In the genomic region with DNA sequence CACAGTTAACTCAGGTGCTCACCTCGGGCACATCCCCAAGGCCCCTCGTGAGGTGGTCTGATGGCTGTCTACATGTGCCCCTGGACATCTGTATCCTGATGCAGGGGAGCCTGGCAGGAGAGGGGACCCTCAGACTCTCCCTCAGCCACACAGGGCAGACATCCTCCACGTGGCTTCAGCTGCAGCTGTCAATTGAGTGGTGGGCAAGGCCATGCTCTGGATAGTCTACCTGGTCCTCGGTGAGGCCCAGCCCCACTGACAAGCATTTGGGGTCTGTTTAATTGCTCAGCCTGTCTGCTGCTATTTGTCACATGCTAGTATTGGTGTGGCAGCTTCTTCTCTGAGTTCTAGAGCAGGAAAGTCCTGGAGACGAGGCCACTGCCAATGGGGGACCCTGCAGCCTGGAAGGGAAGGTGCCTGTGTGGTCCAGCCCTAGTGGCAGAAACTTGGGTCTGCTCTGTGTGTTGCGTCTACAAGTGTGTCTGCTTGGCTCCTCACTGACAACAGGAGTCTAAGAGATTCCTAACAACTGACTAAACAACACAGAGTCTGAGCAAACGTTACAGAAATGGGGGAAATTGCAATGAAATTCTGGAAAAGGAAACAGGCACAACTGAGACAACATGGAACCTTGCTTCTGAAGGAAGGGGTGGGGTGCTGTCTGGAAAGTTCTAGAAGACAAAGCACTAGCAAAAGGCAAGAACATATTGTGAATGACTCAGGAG, we compare ENCODE assay signal across 2 cellular contexts.
TF ChIP-seq lines count a peak whose summit lies in the region.

No MANE protein-coding gene starts in this region.

TF ChIP-seq in SK-N-SH, 30 proteins besides CTCF, POLR2A, EP300 and RAD21 (continued from another document):
- TF ChIP-seq, protein P1, sequence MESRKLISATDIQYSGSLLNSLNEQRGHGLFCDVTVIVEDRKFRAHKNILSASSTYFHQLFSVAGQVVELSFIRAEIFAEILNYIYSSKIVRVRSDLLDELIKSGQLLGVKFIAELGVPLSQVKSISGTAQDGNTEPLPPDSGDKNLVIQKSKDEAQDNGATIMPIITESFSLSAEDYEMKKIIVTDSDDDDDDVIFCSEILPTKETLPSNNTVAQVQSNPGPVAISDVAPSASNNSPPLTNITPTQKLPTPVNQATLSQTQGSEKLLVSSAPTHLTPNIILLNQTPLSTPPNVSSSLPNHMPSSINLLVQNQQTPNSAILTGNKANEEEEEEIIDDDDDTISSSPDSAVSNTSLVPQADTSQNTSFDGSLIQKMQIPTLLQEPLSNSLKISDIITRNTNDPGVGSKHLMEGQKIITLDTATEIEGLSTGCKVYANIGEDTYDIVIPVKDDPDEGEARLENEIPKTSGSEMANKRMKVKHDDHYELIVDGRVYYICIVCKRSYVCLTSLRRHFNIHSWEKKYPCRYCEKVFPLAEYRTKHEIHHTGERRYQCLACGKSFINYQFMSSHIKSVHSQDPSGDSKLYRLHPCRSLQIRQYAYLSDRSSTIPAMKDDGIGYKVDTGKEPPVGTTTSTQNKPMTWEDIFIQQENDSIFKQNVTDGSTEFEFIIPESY (IDR thresholded peaks at IDR 0.05; ENCODE audit: borderline replicate concordance, low read depth) = no peak
- TF ChIP-seq NRF1 (IDR thresholded peaks at IDR 0.05; ENCODE audit: low read depth, low read length) (no peak), GABPA (IDR thresholded peaks at IDR 0.05; ENCODE audit: low read depth) (no peak), FOXM1 (IDR thresholded peaks at IDR 0.05; ENCODE audit: low read depth) (no peak), RCOR1 (IDR thresholded peaks at IDR 0.05; ENCODE audit: low read length) (no peak), POLR2AphosphoS5 (IDR thresholded peaks at IDR 0.05; ENCODE audit: low read depth, low read length) (no peak), SMC3 (IDR thresholded peaks at IDR 0.05; ENCODE audit: low read depth, low read length) (no peak), RFX5 (IDR thresholded peaks at IDR 0.05; ENCODE audit: low read length) (no peak), CHD2 (IDR thresholded peaks at IDR 0.05; ENCODE audit: low read length, partially characterized antibody) (no peak), MXI1 (IDR thresholded peaks at IDR 0.05; ENCODE audit: low read depth, low read length) (no peak), EZH2phosphoT487 (IDR thresholded peaks at IDR 0.05; ENCODE audit: borderline replicate concordance, low read depth) (no peak), NFIC (IDR thresholded peaks at IDR 0.05; ENCODE audit: borderline replicate concordance) (no peak), ELF1 (IDR thresholded peaks at IDR 0.05) (no peak), JUND (IDR thresholded peaks at IDR 0.05) (no peak)
- TF ChIP-seq, protein P2, sequence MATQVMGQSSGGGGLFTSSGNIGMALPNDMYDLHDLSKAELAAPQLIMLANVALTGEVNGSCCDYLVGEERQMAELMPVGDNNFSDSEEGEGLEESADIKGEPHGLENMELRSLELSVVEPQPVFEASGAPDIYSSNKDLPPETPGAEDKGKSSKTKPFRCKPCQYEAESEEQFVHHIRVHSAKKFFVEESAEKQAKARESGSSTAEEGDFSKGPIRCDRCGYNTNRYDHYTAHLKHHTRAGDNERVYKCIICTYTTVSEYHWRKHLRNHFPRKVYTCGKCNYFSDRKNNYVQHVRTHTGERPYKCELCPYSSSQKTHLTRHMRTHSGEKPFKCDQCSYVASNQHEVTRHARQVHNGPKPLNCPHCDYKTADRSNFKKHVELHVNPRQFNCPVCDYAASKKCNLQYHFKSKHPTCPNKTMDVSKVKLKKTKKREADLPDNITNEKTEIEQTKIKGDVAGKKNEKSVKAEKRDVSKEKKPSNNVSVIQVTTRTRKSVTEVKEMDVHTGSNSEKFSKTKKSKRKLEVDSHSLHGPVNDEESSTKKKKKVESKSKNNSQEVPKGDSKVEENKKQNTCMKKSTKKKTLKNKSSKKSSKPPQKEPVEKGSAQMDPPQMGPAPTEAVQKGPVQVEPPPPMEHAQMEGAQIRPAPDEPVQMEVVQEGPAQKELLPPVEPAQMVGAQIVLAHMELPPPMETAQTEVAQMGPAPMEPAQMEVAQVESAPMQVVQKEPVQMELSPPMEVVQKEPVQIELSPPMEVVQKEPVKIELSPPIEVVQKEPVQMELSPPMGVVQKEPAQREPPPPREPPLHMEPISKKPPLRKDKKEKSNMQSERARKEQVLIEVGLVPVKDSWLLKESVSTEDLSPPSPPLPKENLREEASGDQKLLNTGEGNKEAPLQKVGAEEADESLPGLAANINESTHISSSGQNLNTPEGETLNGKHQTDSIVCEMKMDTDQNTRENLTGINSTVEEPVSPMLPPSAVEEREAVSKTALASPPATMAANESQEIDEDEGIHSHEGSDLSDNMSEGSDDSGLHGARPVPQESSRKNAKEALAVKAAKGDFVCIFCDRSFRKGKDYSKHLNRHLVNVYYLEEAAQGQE (IDR thresholded peaks at IDR 0.05; ENCODE audit: low read depth, low read length) = no peak
- TF ChIP-seq, protein P3, sequence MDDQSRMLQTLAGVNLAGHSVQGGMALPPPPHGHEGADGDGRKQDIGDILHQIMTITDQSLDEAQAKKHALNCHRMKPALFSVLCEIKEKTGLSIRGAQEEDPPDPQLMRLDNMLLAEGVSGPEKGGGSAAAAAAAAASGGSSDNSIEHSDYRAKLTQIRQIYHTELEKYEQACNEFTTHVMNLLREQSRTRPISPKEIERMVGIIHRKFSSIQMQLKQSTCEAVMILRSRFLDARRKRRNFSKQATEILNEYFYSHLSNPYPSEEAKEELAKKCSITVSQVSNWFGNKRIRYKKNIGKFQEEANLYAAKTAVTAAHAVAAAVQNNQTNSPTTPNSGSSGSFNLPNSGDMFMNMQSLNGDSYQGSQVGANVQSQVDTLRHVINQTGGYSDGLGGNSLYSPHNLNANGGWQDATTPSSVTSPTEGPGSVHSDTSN (IDR thresholded peaks at IDR 0.05) = no peak
- TF ChIP-seq, protein P4, sequence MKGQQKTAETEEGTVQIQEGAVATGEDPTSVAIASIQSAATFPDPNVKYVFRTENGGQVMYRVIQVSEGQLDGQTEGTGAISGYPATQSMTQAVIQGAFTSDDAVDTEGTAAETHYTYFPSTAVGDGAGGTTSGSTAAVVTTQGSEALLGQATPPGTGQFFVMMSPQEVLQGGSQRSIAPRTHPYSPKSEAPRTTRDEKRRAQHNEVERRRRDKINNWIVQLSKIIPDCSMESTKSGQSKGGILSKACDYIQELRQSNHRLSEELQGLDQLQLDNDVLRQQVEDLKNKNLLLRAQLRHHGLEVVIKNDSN (IDR thresholded peaks at IDR 0.05; ENCODE audit: borderline replicate concordance, low read depth) = no peak

TF ChIP-seq in SK-N-SH treated with all-trans-retinoic acid at 6 μM for 48 hours, 23 proteins besides CTCF, POLR2A, EP300 and RAD21 (continued from another document):
- TF ChIP-seq, protein P5, sequence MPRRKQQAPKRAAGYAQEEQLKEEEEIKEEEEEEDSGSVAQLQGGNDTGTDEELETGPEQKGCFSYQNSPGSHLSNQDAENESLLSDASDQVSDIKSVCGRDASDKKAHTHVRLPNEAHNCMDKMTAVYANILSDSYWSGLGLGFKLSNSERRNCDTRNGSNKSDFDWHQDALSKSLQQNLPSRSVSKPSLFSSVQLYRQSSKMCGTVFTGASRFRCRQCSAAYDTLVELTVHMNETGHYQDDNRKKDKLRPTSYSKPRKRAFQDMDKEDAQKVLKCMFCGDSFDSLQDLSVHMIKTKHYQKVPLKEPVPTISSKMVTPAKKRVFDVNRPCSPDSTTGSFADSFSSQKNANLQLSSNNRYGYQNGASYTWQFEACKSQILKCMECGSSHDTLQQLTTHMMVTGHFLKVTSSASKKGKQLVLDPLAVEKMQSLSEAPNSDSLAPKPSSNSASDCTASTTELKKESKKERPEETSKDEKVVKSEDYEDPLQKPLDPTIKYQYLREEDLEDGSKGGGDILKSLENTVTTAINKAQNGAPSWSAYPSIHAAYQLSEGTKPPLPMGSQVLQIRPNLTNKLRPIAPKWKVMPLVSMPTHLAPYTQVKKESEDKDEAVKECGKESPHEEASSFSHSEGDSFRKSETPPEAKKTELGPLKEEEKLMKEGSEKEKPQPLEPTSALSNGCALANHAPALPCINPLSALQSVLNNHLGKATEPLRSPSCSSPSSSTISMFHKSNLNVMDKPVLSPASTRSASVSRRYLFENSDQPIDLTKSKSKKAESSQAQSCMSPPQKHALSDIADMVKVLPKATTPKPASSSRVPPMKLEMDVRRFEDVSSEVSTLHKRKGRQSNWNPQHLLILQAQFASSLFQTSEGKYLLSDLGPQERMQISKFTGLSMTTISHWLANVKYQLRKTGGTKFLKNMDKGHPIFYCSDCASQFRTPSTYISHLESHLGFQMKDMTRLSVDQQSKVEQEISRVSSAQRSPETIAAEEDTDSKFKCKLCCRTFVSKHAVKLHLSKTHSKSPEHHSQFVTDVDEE (CRISPR knock-in tag; IDR thresholded peaks at IDR 0.05) = no peak
- TF ChIP-seq, protein P6, sequence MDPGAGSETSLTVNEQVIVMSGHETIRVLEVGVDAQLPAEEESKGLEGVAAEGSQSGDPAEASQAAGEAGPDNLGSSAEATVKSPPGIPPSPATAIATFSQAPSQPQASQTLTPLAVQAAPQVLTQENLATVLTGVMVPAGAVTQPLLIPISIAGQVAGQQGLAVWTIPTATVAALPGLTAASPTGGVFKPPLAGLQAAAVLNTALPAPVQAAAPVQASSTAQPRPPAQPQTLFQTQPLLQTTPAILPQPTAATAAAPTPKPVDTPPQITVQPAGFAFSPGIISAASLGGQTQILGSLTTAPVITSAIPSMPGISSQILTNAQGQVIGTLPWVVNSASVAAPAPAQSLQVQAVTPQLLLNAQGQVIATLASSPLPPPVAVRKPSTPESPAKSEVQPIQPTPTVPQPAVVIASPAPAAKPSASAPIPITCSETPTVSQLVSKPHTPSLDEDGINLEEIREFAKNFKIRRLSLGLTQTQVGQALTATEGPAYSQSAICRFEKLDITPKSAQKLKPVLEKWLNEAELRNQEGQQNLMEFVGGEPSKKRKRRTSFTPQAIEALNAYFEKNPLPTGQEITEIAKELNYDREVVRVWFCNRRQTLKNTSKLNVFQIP (CRISPR knock-in tag; IDR thresholded peaks at IDR 0.05; ENCODE audit: borderline replicate concordance, low read depth) = no peak
- TF ChIP-seq ZNF70 (CRISPR knock-in tag; IDR thresholded peaks at IDR 0.05) (no peak), BACH2 (CRISPR knock-in tag; IDR thresholded peaks at IDR 0.05; ENCODE audit: borderline replicate concordance) (no peak), OSR1 (CRISPR knock-in tag; IDR thresholded peaks at IDR 0.05) (no peak), ZFP30 (CRISPR knock-in tag; IDR thresholded peaks at IDR 0.05) (no peak), ZNF8 (CRISPR knock-in tag; IDR thresholded peaks at IDR 0.05) (no peak), TCF4 (CRISPR knock-in tag; IDR thresholded peaks at IDR 0.05; ENCODE audit: borderline replicate concordance) (no peak), ZNF565 (CRISPR knock-in tag; conservative IDR thresholded peaks at IDR 0.05; ENCODE audit: low read depth) (no peak), ARNTL (CRISPR knock-in tag; IDR thresholded peaks at IDR 0.05; ENCODE audit: borderline replicate concordance, low read depth) (no peak), GLIS3 (CRISPR knock-in tag; IDR thresholded peaks at IDR 0.05) (no peak), ESRRG (CRISPR knock-in tag; IDR thresholded peaks at IDR 0.05) (no peak), ISL1 (CRISPR knock-in tag; IDR thresholded peaks at IDR 0.05) (no peak), ZC3H10 (CRISPR knock-in tag; IDR thresholded peaks at IDR 0.05) (no peak), TOX (CRISPR knock-in tag; IDR thresholded peaks at IDR 0.05; ENCODE audit: borderline replicate concordance) (no peak)
- TF ChIP-seq, protein P7, sequence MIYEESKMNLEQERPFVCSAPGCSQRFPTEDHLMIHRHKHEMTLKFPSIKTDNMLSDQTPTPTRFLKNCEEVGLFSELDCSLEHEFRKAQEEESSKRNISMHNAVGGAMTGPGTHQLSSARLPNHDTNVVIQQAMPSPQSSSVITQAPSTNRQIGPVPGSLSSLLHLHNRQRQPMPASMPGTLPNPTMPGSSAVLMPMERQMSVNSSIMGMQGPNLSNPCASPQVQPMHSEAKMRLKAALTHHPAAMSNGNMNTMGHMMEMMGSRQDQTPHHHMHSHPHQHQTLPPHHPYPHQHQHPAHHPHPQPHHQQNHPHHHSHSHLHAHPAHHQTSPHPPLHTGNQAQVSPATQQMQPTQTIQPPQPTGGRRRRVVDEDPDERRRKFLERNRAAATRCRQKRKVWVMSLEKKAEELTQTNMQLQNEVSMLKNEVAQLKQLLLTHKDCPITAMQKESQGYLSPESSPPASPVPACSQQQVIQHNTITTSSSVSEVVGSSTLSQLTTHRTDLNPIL (CRISPR knock-in tag; IDR thresholded peaks at IDR 0.05; ENCODE audit: low read depth) = no peak
- TF ChIP-seq, protein P8, sequence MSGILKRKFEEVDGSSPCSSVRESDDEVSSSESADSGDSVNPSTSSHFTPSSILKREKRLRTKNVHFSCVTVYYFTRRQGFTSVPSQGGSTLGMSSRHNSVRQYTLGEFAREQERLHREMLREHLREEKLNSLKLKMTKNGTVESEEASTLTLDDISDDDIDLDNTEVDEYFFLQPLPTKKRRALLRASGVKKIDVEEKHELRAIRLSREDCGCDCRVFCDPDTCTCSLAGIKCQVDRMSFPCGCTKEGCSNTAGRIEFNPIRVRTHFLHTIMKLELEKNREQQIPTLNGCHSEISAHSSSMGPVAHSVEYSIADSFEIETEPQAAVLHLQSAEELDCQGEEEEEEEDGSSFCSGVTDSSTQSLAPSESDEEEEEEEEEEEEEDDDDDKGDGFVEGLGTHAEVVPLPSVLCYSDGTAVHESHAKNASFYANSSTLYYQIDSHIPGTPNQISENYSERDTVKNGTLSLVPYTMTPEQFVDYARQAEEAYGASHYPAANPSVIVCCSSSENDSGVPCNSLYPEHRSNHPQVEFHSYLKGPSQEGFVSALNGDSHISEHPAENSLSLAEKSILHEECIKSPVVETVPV (CRISPR knock-in tag; IDR thresholded peaks at IDR 0.05) = no peak
